Comparison of ENCODE assay signal across 8 cellular contexts in genomic region chr10:63976538-63976937, GRCh38.
A peak's percentile ranks its signal among the peaks of the same experiment; 100 is the strongest.
DNase-seq lines count a peak whose midpoint lies in the region; ATAC-seq and TF ChIP-seq lines count a peak whose summit lies in the region.
"Had no signal": no experiment of that assay in that cellular context is flagged by ENCODE, and none has a peak within 500 bp of the region (broad histone marks: within the 10 kb centered on the region; RNA-seq: fewer than 3 reads in every experiment).

No MANE protein-coding gene starts in this region.

- no peaks in the 10 kb centered on the region for H3K9me2 ChIP-seq in OCI-LY7 (ENCODE audit: insufficient read depth, low read length)

- intact Hi-C loops in OCI-LY7 (cut with micrococcal nuclease; ENCODE audit: unreplicated experiment): loop anchor here (2.0 kb wide), 1 partner anchor 110 kb away; no protein-coding TSS in a partner anchor
- intact Hi-C loops in aorta (cut with DNase I): no loop called here

- peak; percentile 86 for ATAC-seq in HG03097 (IDR thresholded peaks at IDR 0.05; ENCODE audit: low FRiP score, unreplicated experiment)
- peak; percentile 70 for ATAC-seq in memory B cell (ENCODE audit: low read depth)
- ATAC-seq in aorta (ENCODE audit: low FRiP score): peak; percentile 23

- no peaks in the 10 kb centered on the region for H4K20me1 ChIP-seq in OCI-LY7 (ENCODE audit: insufficient read depth, low read length)

- TF ChIP-seq CTCF in OCI-LY7 (conservative IDR thresholded peaks at IDR 0.05; ENCODE audit: low read length): peak; percentile 76
- peak; percentile 67 for TF ChIP-seq CTCF in cardiac fibroblast (IDR thresholded peaks at IDR 0.05; ENCODE audit: low read depth, low read length)

- H3K4me3 ChIP-seq in OCI-LY7 (ENCODE audit: low read depth, low read length, poor library complexity, severe bottlenecking) (no peak overlapping the region), cardiac fibroblast (replicated peaks in 1 of 2; ENCODE audit: low read depth in 2 of 2, low read length in 2 of 2) (no peak overlapping the region), aorta (ENCODE audit: low read length in 2 of 2) (no peak overlapping the region)

- H3K36me3 ChIP-seq in OCI-LY7 (ENCODE audit: insufficient read depth, low read length) (no peaks in the 10 kb centered on the region), aorta (ENCODE audit: control insufficient read depth in 1 of 2, insufficient read depth in 2 of 2, low read length in 1 of 2) (no peaks in the 10 kb centered on the region)

- no peaks in the 10 kb centered on the region for H3K79me2 ChIP-seq in OCI-LY7 (ENCODE audit: insufficient read depth, low read depth, low read length)

- H3K9me3 ChIP-seq in OCI-LY7 (ENCODE audit: low read length): no peaks in the 10 kb centered on the region
- no peaks in the 10 kb centered on the region for H3K9me3 ChIP-seq in aorta (ENCODE audit: control insufficient read depth, low read length)

- no peak overlapping the region for H3K27ac ChIP-seq in OCI-LY7 (ENCODE audit: low read depth, low read length, poor library complexity, severe bottlenecking)
- no peak overlapping the region for H3K27ac ChIP-seq in aorta (ENCODE audit: low read depth in 1 of 2, low read length in 2 of 2)

- H2AFZ ChIP-seq in OCI-LY7 (ENCODE audit: low read length): peak overlapping the region; percentile 47; the same call in 1 of the 2 replicates

- WGBS in aorta, 2 donors: 38 to 43% methylated on average over 5 of the region's 5 CpGs

- H3K27ac Mint-ChIP-seq in memory B cell: no peak overlapping the region
- H3K27ac Mint-ChIP-seq: activated naive CD8-positive, alpha-beta T cell had no signal

- H3K27me3 ChIP-seq in aorta (ENCODE audit: control insufficient read depth in 1 of 2, insufficient read depth in 2 of 2, low read length in 1 of 2): no peaks in the 10 kb centered on the region

- H3K4me2 ChIP-seq in OCI-LY7 (ENCODE audit: low read length): no peak overlapping the region

- DNase-seq in ELR (ENCODE audit: low read depth) (peak; percentile 28), GM19238 (ENCODE audit: insufficient read length, low spot score) (peak; percentile 18), OCI-LY7 (ENCODE audit: low spot score) (peak; percentile 37), cardiac fibroblast (ENCODE audit: low read depth in 2 of 2) (peak; percentile 27 to 46), memory B cell (ENCODE audit: low spot score in 2 of 2) (peak; percentile 16 to 22), aorta (peak in 1 of 2 donors; percentile 51)

- CTCF ChIA-PET in OCI-LY7 (lab: Charles Lee; ENCODE audit: unreplicated experiment): interaction anchor here (0.7 to 1.3 kb wide), 2 partner anchors 17 to 109 kb away, joined by 3 read pairs; no protein-coding TSS in a partner anchor

- no TSS peak for BruUV-seq in OCI-LY7 (replicated peaks; lab: Mats Ljungman, UMichigan)

- no peaks in the 10 kb centered on the region for H3K27me3 Mint-ChIP-seq in memory B cell
- H3K27me3 Mint-ChIP-seq: activated naive CD8-positive, alpha-beta T cell had no signal

- peaks cover 11% of the 10 kb centered on the region for H3K4me1 Mint-ChIP-seq in memory B cell

- H3K4me3 Mint-ChIP-seq in memory B cell: no peak overlapping the region
- H3K4me3 Mint-ChIP-seq: activated naive CD8-positive, alpha-beta T cell had no signal

- no peaks in the 10 kb centered on the region for H3K9me3 Mint-ChIP-seq in memory B cell

- H3K36me3 Mint-ChIP-seq in memory B cell: no peaks in the 10 kb centered on the region
- H3K36me3 Mint-ChIP-seq: activated naive CD8-positive, alpha-beta T cell had no signal

- H3K4me1 ChIP-seq in OCI-LY7 (ENCODE audit: insufficient read depth, low read length, poor library complexity, severe bottlenecking): no peaks in the 10 kb centered on the region
- no peaks in the 10 kb centered on the region for H3K4me1 ChIP-seq in aorta (ENCODE audit: control insufficient read depth in 1 of 2, insufficient read depth in 2 of 2, low read length in 2 of 2)

- POLR2A ChIA-PET in OCI-LY7 (lab: Charles Lee): no interaction called here

Comparison
In these comparisons a context has a peak if more than half of its experiments do, and no peak if none do; other contexts are left out.
1. ATAC-seq: peak in every context shown above with its lines; median percentile 86 in HG03097; 70 in memory B cell; 23 in aorta.